In the genomic region with DNA sequence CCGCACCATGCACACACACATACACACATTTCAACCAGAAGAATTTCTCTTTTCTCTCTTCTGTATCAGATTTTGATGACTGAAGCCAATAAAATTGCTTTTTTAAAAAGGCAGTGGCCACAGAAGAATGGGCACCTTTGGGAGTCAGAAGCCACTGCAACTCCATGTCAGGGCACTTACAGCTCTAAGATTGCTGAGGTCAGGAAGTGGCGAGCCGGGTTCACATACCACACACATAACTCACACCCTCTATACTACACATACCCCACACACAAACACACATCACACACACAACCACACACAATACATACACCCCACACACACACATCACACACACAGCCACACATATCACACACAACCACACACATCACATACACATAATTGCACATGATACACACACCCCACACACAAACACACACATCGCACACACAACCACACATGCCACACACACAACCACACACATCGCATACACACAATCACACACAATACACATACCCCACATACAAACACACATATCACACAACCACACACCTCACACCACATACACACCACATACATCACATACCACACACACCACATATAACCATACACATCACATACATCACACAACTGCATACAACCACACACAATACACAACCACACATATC, we compare ENCODE assay signal across 1 cellular context.
TF ChIP-seq lines count a peak whose summit lies in the region.

No MANE protein-coding gene starts in this region.

TF ChIP-seq in HEK293, 187 proteins besides CTCF, POLR2A, EP300 and RAD21 (continued from another document and continues in another):
- TF ChIP-seq ZNF211 (tag by site-specific recombination; IDR thresholded peaks at IDR 0.05; ENCODE audit: low read depth) (no peak), KLF1 (tag by site-specific recombination; IDR thresholded peaks at IDR 0.05) (peak; percentile 3; the same call in 1 of the 2 replicates), ZNF423 (tag by site-specific recombination; IDR thresholded peaks at IDR 0.05) (peak; percentile 51; the same call in 1 of the 2 replicates), ZNF23 (tag by site-specific recombination; IDR thresholded peaks at IDR 0.05; ENCODE audit: borderline replicate concordance) (peak; percentile 63; the same call in 1 of the 2 replicates), ZNF223 (tag by site-specific recombination; IDR thresholded peaks at IDR 0.05) (no peak), ZNF138 (tag by site-specific recombination; IDR thresholded peaks at IDR 0.05; ENCODE audit: borderline replicate concordance) (no peak; the same call in 1 of the 2 replicates), ZNF510 (tag by site-specific recombination; IDR thresholded peaks at IDR 0.05; ENCODE audit: insufficient replicate concordance) (no peak), ZNF157 (tag by site-specific recombination; IDR thresholded peaks at IDR 0.05) (no peak), GLI4 (tag by site-specific recombination; IDR thresholded peaks at IDR 0.05) (peak; percentile 70; the same call in 1 of the 2 replicates), ZNF274 (IDR thresholded peaks at IDR 0.05; ENCODE audit: low read length) (no peak), ZNF274 (tag by site-specific recombination; IDR thresholded peaks at IDR 0.05; ENCODE audit: borderline replicate concordance) (peak; percentile 69; the same call in 1 of the 2 replicates), ZNF366 (tag by site-specific recombination; conservative IDR thresholded peaks at IDR 0.05) (no peak), ZNF473 (tag by site-specific recombination; IDR thresholded peaks at IDR 0.05) (0 out of 2 replicates have a peak, but pooled peaks have one; percentile 43), ZNF341 (tag by site-specific recombination; IDR thresholded peaks at IDR 0.05; ENCODE audit: low read depth) (no peak), ZNF747 (tag by site-specific recombination; IDR thresholded peaks at IDR 0.05) (peak; percentile 61; the same call in 1 of the 2 replicates), ZNF521 (tag by site-specific recombination; IDR thresholded peaks at IDR 0.05) (no peak), ZNF701 (tag by site-specific recombination; IDR thresholded peaks at IDR 0.05) (no peak), SP2 (tag by site-specific recombination; IDR thresholded peaks at IDR 0.05) (no peak), ZNF571 (tag by site-specific recombination; IDR thresholded peaks at IDR 0.05) (peak; percentile 92), BCL11B (tag by site-specific recombination; IDR thresholded peaks at IDR 0.05; ENCODE audit: low read depth) (peak; percentile 75; the same call in 1 of the 2 replicates), ZNF610 (tag by site-specific recombination; IDR thresholded peaks at IDR 0.05; ENCODE audit: borderline replicate concordance) (no peak), ZNF626 (tag by site-specific recombination; IDR thresholded peaks at IDR 0.05) (no peak), HOXD13 (CRISPR knock-in tag; IDR thresholded peaks at IDR 0.05; ENCODE audit: borderline replicate concordance) (no peak; the same call in 1 of the 2 replicates), ZSCAN23 (tag by site-specific recombination; IDR thresholded peaks at IDR 0.05) (0 out of 2 replicates have a peak, but pooled peaks have one; percentile 89), SP3 (tag by site-specific recombination; IDR thresholded peaks at IDR 0.05) (no peak)
- TF ChIP-seq, protein P1, sequence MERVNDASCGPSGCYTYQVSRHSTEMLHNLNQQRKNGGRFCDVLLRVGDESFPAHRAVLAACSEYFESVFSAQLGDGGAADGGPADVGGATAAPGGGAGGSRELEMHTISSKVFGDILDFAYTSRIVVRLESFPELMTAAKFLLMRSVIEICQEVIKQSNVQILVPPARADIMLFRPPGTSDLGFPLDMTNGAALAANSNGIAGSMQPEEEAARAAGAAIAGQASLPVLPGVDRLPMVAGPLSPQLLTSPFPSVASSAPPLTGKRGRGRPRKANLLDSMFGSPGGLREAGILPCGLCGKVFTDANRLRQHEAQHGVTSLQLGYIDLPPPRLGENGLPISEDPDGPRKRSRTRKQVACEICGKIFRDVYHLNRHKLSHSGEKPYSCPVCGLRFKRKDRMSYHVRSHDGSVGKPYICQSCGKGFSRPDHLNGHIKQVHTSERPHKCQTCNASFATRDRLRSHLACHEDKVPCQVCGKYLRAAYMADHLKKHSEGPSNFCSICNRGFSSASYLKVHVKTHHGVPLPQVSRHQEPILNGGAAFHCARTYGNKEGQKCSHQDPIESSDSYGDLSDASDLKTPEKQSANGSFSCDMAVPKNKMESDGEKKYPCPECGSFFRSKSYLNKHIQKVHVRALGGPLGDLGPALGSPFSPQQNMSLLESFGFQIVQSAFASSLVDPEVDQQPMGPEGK (tag by site-specific recombination; IDR thresholded peaks at IDR 0.05) = no peak
- TF ChIP-seq, protein P2, sequence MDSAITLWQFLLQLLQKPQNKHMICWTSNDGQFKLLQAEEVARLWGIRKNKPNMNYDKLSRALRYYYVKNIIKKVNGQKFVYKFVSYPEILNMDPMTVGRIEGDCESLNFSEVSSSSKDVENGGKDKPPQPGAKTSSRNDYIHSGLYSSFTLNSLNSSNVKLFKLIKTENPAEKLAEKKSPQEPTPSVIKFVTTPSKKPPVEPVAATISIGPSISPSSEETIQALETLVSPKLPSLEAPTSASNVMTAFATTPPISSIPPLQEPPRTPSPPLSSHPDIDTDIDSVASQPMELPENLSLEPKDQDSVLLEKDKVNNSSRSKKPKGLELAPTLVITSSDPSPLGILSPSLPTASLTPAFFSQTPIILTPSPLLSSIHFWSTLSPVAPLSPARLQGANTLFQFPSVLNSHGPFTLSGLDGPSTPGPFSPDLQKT (IDR thresholded peaks at IDR 0.05; ENCODE audit: borderline replicate concordance, low read depth, low read length) = no peak
- TF ChIP-seq, protein P3, sequence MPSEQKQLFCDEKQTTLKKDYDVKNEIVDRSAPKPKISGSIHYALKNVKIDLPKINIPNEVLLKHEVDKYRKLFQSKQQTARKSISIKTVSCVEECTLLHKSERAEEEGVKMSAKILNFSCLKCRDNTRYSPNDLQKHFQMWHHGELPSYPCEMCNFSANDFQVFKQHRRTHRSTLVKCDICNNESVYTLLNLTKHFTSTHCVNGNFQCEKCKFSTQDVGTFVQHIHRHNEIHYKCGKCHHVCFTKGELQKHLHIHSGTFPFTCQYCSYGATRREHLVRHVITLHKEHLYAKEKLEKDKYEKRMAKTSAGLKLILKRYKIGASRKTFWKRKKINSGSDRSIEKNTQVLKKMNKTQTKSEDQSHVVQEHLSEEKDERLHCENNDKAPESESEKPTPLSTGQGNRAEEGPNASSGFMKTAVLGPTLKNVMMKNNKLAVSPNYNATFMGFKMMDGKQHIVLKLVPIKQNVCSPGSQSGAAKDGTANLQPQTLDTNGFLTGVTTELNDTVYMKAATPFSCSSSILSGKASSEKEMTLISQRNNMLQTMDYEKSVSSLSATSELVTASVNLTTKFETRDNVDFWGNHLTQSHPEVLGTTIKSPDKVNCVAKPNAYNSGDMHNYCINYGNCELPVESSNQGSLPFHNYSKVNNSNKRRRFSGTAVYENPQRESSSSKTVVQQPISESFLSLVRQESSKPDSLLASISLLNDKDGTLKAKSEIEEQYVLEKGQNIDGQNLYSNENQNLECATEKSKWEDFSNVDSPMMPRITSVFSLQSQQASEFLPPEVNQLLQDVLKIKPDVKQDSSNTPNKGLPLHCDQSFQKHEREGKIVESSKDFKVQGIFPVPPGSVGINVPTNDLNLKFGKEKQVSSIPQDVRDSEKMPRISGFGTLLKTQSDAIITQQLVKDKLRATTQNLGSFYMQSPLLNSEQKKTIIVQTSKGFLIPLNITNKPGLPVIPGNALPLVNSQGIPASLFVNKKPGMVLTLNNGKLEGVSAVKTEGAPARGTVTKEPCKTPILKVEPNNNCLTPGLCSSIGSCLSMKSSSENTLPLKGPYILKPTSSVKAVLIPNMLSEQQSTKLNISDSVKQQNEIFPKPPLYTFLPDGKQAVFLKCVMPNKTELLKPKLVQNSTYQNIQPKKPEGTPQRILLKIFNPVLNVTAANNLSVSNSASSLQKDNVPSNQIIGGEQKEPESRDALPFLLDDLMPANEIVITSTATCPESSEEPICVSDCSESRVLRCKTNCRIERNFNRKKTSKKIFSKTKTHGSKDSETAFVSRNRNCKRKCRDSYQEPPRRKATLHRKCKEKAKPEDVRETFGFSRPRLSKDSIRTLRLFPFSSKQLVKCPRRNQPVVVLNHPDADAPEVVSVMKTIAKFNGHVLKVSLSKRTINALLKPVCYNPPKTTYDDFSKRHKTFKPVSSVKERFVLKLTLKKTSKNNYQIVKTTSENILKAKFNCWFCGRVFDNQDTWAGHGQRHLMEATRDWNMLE (tag by site-specific recombination; conservative IDR thresholded peaks at IDR 0.05; ENCODE audit: low read depth) = no peak
- TF ChIP-seq, protein P4, sequence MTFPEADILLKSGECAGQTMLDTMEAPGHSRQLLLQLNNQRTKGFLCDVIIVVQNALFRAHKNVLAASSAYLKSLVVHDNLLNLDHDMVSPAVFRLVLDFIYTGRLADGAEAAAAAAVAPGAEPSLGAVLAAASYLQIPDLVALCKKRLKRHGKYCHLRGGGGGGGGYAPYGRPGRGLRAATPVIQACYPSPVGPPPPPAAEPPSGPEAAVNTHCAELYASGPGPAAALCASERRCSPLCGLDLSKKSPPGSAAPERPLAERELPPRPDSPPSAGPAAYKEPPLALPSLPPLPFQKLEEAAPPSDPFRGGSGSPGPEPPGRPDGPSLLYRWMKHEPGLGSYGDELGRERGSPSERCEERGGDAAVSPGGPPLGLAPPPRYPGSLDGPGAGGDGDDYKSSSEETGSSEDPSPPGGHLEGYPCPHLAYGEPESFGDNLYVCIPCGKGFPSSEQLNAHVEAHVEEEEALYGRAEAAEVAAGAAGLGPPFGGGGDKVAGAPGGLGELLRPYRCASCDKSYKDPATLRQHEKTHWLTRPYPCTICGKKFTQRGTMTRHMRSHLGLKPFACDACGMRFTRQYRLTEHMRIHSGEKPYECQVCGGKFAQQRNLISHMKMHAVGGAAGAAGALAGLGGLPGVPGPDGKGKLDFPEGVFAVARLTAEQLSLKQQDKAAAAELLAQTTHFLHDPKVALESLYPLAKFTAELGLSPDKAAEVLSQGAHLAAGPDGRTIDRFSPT (tag by site-specific recombination; IDR thresholded peaks at IDR 0.05) = peak; percentile 58; the same call in 1 of the 2 replicates
- TF ChIP-seq, protein P5, sequence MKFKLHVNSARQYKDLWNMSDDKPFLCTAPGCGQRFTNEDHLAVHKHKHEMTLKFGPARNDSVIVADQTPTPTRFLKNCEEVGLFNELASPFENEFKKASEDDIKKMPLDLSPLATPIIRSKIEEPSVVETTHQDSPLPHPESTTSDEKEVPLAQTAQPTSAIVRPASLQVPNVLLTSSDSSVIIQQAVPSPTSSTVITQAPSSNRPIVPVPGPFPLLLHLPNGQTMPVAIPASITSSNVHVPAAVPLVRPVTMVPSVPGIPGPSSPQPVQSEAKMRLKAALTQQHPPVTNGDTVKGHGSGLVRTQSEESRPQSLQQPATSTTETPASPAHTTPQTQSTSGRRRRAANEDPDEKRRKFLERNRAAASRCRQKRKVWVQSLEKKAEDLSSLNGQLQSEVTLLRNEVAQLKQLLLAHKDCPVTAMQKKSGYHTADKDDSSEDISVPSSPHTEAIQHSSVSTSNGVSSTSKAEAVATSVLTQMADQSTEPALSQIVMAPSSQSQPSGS (tag by site-specific recombination; IDR thresholded peaks at IDR 0.05; ENCODE audit: low read depth) = no peak
- TF ChIP-seq, protein P6, sequence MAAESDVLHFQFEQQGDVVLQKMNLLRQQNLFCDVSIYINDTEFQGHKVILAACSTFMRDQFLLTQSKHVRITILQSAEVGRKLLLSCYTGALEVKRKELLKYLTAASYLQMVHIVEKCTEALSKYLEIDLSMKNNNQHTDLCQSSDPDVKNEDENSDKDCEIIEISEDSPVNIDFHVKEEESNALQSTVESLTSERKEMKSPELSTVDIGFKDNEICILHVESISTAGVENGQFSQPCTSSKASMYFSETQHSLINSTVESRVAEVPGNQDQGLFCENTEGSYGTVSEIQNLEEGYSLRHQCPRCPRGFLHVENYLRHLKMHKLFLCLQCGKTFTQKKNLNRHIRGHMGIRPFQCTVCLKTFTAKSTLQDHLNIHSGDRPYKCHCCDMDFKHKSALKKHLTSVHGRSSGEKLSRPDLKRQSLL (tag by site-specific recombination; IDR thresholded peaks at IDR 0.05) = no peak
- TF ChIP-seq, protein P7, sequence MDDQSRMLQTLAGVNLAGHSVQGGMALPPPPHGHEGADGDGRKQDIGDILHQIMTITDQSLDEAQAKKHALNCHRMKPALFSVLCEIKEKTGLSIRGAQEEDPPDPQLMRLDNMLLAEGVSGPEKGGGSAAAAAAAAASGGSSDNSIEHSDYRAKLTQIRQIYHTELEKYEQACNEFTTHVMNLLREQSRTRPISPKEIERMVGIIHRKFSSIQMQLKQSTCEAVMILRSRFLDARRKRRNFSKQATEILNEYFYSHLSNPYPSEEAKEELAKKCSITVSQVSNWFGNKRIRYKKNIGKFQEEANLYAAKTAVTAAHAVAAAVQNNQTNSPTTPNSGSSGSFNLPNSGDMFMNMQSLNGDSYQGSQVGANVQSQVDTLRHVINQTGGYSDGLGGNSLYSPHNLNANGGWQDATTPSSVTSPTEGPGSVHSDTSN (CRISPR knock-in tag; IDR thresholded peaks at IDR 0.05) = no peak
- TF ChIP-seq, protein P8, sequence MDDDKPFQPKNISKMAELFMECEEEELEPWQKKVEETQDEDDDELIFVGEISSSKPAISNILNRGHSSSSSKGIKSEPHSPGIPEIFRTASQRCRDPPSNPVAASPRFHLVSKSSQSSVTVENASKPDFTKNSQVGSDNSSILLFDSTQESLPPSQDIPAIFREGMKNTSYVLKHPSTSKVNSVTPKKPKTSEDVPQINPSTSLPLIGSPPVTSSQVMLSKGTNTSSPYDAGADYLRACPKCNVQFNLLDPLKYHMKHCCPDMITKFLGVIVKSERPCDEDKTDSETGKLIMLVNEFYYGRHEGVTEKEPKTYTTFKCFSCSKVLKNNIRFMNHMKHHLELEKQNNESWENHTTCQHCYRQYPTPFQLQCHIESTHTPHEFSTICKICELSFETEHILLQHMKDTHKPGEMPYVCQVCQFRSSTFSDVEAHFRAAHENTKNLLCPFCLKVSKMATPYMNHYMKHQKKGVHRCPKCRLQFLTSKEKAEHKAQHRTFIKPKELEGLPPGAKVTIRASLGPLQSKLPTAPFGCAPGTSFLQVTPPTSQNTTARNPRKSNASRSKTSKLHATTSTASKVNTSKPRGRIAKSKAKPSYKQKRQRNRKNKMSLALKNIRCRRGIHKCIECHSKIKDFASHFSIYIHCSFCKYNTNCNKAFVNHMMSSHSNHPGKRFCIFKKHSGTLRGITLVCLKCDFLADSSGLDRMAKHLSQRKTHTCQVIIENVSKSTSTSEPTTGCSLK (tag by site-specific recombination; IDR thresholded peaks at IDR 0.05) = peak; percentile 61; the same call in 1 of the 2 replicates
- TF ChIP-seq, protein P9, sequence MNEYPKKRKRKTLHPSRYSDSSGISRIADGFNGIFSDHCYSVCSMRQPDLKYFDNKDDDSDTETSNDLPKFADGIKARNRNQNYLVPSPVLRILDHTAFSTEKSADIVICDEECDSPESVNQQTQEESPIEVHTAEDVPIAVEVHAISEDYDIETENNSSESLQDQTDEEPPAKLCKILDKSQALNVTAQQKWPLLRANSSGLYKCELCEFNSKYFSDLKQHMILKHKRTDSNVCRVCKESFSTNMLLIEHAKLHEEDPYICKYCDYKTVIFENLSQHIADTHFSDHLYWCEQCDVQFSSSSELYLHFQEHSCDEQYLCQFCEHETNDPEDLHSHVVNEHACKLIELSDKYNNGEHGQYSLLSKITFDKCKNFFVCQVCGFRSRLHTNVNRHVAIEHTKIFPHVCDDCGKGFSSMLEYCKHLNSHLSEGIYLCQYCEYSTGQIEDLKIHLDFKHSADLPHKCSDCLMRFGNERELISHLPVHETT (tag by site-specific recombination; IDR thresholded peaks at IDR 0.05) = no peak; the same call in 1 of the 2 replicates
